18 cellular contexts compared by ENCODE assay signal in the genomic region with DNA sequence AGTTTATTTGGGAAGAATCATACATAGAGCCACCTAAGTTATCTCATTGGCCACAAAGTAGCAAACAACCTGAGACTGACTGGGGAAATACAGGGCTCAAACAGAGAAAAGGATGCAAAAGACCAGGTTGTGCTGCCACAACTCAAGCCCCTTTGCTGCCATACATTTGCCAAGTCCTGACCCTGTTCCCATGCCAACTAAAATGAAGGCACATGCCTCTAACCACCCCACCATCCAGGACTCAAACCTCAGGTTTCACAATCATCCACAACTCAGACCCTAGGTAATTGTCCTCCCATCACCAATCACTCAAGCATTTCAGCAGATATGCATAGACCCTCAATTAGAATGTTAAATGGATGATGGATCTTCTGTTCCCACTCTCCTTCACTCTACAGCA. TPM values are rescaled to one million over a fixed set of nuclear protein-coding genes. Genes with fewer than 3 reads are reported as not detected.
A peak's percentile ranks its signal among the peaks of the same experiment; 100 is the strongest.
DNase-seq lines count a peak whose midpoint lies in the region; ATAC-seq, FAIRE-seq and TF ChIP-seq lines count a peak whose summit lies in the region.
"Had no signal": no experiment of that assay in that cellular context is flagged by ENCODE, and none has a peak within 500 bp of the region (broad histone marks: within the 10 kb centered on the region; RNA-seq: fewer than 3 reads in every experiment).

No MANE protein-coding gene starts in this region.

- H3K4me1 ChIP-seq in Karpas-422 (ENCODE audit: low read length) (peaks cover 62% of the 10 kb centered on the region), GM12878 (ENCODE audit: control insufficient read depth, insufficient read depth, low read length) (peaks cover 18% of the 10 kb centered on the region), sigmoid colon (no peaks in the 10 kb centered on the region)
- H3K4me1 ChIP-seq: SJCRH30 had no signal

- no peak for TF ChIP-seq RAD21 in GM12878 (IDR thresholded peaks at IDR 0.05; ENCODE audit: insufficient read depth, low read depth, low read length)

- no peak for FAIRE-seq in GM12878 (lab: Jason Lieb, UNC)
- FAIRE-seq: G401.6 had no signal

- CTCF ChIA-PET in GM12878 (lab: Yijun Ruan, JAX) = interaction anchor here (0.7 to 7.7 kb wide), 4 partner anchors 8 to 165 kb away, joined by 3 to 190 read pairs (median 3); no protein-coding TSS in a partner anchor

- no peak for TF ChIP-seq CTCF in GM06990 (IDR thresholded peaks at IDR 0.05; ENCODE audit: insufficient read depth, low read length, poor library complexity, severe bottlenecking)
- no peak for TF ChIP-seq CTCF in GM12878 (IDR thresholded peaks at IDR 0.05 in 2 of 3, conservative IDR thresholded peaks at IDR 0.05 in 1 of 3; ENCODE audit: control insufficient read depth in 2 of 3, extremely low read depth in 1 of 3, insufficient read depth in 1 of 3, low read depth in 3 of 3, low read length in 3 of 3)
- TF ChIP-seq CTCF in sigmoid colon (IDR thresholded peaks at IDR 0.05) = no peak

- no peaks in the 10 kb centered on the region for H3K9me2 ChIP-seq in Karpas-422 (replicated peaks; ENCODE audit: insufficient read depth, low read length)

- peaks cover 31 to 38% of the 10 kb centered on the region in 2 donors for H3K4me1 Mint-ChIP-seq in stimulated activated naive B cell treated with anti-CD40 and anti-IgM and Interleukin-4, amounts not matched to agents 10 μg/mL and 1 μg/mL and 100 μg/mL, for 72 hours

- no TSS peak for BruUV-seq in GM12878 (replicated peaks; lab: Mats Ljungman, UMichigan)

- H3K9me3 Mint-ChIP-seq in stimulated activated naive B cell treated with anti-CD40 and anti-IgM and Interleukin-4, amounts not matched to agents 10 μg/mL and 1 μg/mL and 100 μg/mL, for 72 hours = no peaks in the 10 kb centered on the region

- H3K27me3 ChIP-seq in GM06990 (replicated peaks; ENCODE audit: control insufficient read depth, insufficient read depth, low read length) = no peaks in the 10 kb centered on the region
- H3K27me3 ChIP-seq in Karpas-422 (ENCODE audit: low read length) = no peaks in the 10 kb centered on the region
- H3K27me3 ChIP-seq in GM12878 (replicated peaks in 1 of 2; ENCODE audit: control insufficient read depth in 2 of 2, insufficient read depth in 2 of 2, low read length in 1 of 2) = no peaks in the 10 kb centered on the region
- H3K27me3 ChIP-seq in sigmoid colon = no peaks in the 10 kb centered on the region
- H3K27me3 ChIP-seq: SJCRH30 had no signal

- in situ Hi-C loops in GM12878 (cut with MboI) = loop anchor here (10.0 kb wide), 1 partner anchor 611 kb away; no protein-coding TSS in a partner anchor

- H3K36me3 ChIP-seq in GM06990 (ENCODE audit: control insufficient read depth, insufficient read depth, low read length) (no peaks in the 10 kb centered on the region), Karpas-422 (ENCODE audit: insufficient read depth, low read length) (peaks cover 20% of the 10 kb centered on the region), GM12878 (ENCODE audit: control insufficient read depth in 2 of 2, insufficient read depth in 2 of 2, low read length in 1 of 2) (no peaks in the 10 kb centered on the region), sigmoid colon (no peaks in the 10 kb centered on the region)
- H3K36me3 ChIP-seq: SJCRH30 had no signal

- H3K4me2 ChIP-seq in Karpas-422 (ENCODE audit: low read depth, low read length, poor library complexity, severe bottlenecking) (peak overlapping the region; percentile 67), GM12878 (ENCODE audit: control insufficient read depth, insufficient read depth) (no peak overlapping the region)

- peak overlapping the region; percentile 44 to 61 for H3K4me3 Mint-ChIP-seq in stimulated activated naive B cell treated with anti-CD40 and anti-IgM and Interleukin-4, amounts not matched to agents 10 μg/mL and 1 μg/mL and 100 μg/mL, for 72 hours
- H3K4me3 Mint-ChIP-seq: HFFc6 had no signal

- peak overlapping the region; percentile 50 for H3K9ac ChIP-seq in Karpas-422 (ENCODE audit: low read length)
- H3K9ac ChIP-seq in GM12878 (ENCODE audit: control insufficient read depth, insufficient read depth, low read length) = no peak overlapping the region

- peak overlapping the region; percentile 91 for H3K27ac Mint-ChIP-seq in stimulated activated naive B cell treated with anti-CD40 and anti-IgM and Interleukin-4, amounts not matched to agents 10 μg/mL and 1 μg/mL and 100 μg/mL, for 72 hours
- H3K27ac Mint-ChIP-seq: HFFc6 had no signal

- H3K36me3 Mint-ChIP-seq in stimulated activated naive B cell treated with anti-CD40 and anti-IgM and Interleukin-4, amounts not matched to agents 10 μg/mL and 1 μg/mL and 100 μg/mL, for 72 hours = peaks cover 24 to 36% of the 10 kb centered on the region in 2 donors

- ATAC-seq in GM12878 = peak; percentile 17
- no peak for ATAC-seq in stimulated activated naive B cell treated with anti-CD40 and anti-IgM and Interleukin-4, amounts not matched to agents 10 μg/mL and 1 μg/mL and 100 μg/mL, for 72 hours (replicated peaks)

- RAD21 ChIA-PET in GM12878 (lab: Charles Lee; ENCODE audit: unreplicated experiment) = interaction anchor here (0.8 to 7.4 kb wide), 3 partner anchors 36 to 89 kb away, joined by 3 to 195 read pairs (median 53); a partner anchor contains a TSS

- TF ChIP-seq EP300 in GM12878 (IDR thresholded peaks at IDR 0.05; ENCODE audit: borderline replicate concordance in 1 of 2, control insufficient read depth in 1 of 2, low read depth in 2 of 2, low read length in 2 of 2) = no peak
- no peak for TF ChIP-seq EP300 in sigmoid colon (IDR thresholded peaks at IDR 0.05)

- TF ChIP-seq POLR2A in GM12878 (IDR thresholded peaks at IDR 0.05; ENCODE audit: low read depth, low read length) = no peak
- TF ChIP-seq POLR2A in sigmoid colon (IDR thresholded peaks at IDR 0.05) = no peak

- H2AFZ ChIP-seq in Karpas-422 (ENCODE audit: low read length) (no peak overlapping the region), GM12878 (ENCODE audit: control insufficient read depth, low read depth, low read length) (no peak overlapping the region; the same call in 1 of the 2 replicates)

- H3K9me3 ChIP-seq in Karpas-422 (ENCODE audit: low read length) = no peaks in the 10 kb centered on the region
- no peaks in the 10 kb centered on the region for H3K9me3 ChIP-seq in GM12878 (replicated peaks; ENCODE audit: control insufficient read depth, insufficient read depth, low read length)
- H3K9me3 ChIP-seq in sigmoid colon = no peaks in the 10 kb centered on the region
- H3K9me3 ChIP-seq: SJCRH30 had no signal

- SMC1A ChIA-PET in GM12878 (lab: Charles Lee; ENCODE audit: uncharacterized antibody, unreplicated experiment) = interaction anchor here (7.7 to 9.0 kb wide), 2 partner anchors 73 to 87 kb away, joined by 97 to 298 read pairs; a partner anchor contains a TSS

- H4K20me1 ChIP-seq in Karpas-422 (ENCODE audit: insufficient read depth, low read depth, low read length) = peaks cover 4% of the 10 kb centered on the region; the same call in 1 of the 2 replicates
- H4K20me1 ChIP-seq in GM12878 (ENCODE audit: control insufficient read depth, insufficient read depth) = no peaks in the 10 kb centered on the region

- intact Hi-C loops in GM12878 (cut with micrococcal nuclease; ENCODE audit: unreplicated experiment) = no loop called here
- intact Hi-C loops in sigmoid colon (cut with DNase I) = no loop called here

- peak; percentile 22 for DNase-seq in GM06990 (ENCODE audit: extremely low read depth, insufficient read length)
- DNase-seq in Karpas-422 = no peak
- DNase-seq in GM12878 (ENCODE audit: low read depth, low spot score) = peak; percentile 53
- DNase-seq in stimulated activated naive B cell treated with anti-CD40 and anti-IgM and Interleukin-4, amounts not matched to agents 10 μg/mL and 1 μg/mL and 100 μg/mL, for 72 hours = no peak
- DNase-seq in NCI-H1105 treated with DMSO at 0.1 percent for 48 hours (lab: John Stamatoyannopoulos, UW) = no peak
- DNase-seq in stimulated activated CD4-positive, alpha-beta T cell treated with anti-CD3 and anti-CD28 coated beads, Interleukin-4, amount 100 ng/mL, for 1 hour = no peak
- no peak for DNase-seq in sigmoid colon
- DNase-seq: DMS 273 treated with DMSO at 0.1 percent for 48 hours, DND-41, H7, HFFc6, KBM-7, NCI-H187, NCI-H2107, NCI-H524, SJCRH30 had no signal

- no peak overlapping the region for H3K4me3 ChIP-seq in GM06990 (replicated peaks; ENCODE audit: low read depth, low read length)
- peak overlapping the region; percentile 39; the same call in 1 of the 2 replicates for H3K4me3 ChIP-seq in Karpas-422 (ENCODE audit: low read length)
- no peak overlapping the region for H3K4me3 ChIP-seq in GM12878
- H3K4me3 ChIP-seq in sigmoid colon = no peak overlapping the region
- H3K4me3 ChIP-seq: SJCRH30 had no signal

- POLR2A ChIA-PET in GM12878 (lab: Charles Lee) = interaction anchor here (1.9 to 3.9 kb wide), 3 partner anchors 73 to 84 kb away, joined by 8 to 18 read pairs (median 12); a partner anchor contains a TSS

- H3K79me2 ChIP-seq in Karpas-422 (ENCODE audit: low read length) (peaks cover 35% of the 10 kb centered on the region), GM12878 (ENCODE audit: control insufficient read depth, insufficient read depth, low read length) (peaks cover 38% of the 10 kb centered on the region)

- H3K27ac ChIP-seq in Karpas-422 (ENCODE audit: low read length) (peak overlapping the region; percentile 98), GM12878 (ENCODE audit: control insufficient read depth, insufficient read depth) (peak overlapping the region; percentile 93; the same call in 1 of the 2 replicates), sigmoid colon (no peak overlapping the region)
- H3K27ac ChIP-seq: SJCRH30 had no signal

- H3K27me3 Mint-ChIP-seq in stimulated activated naive B cell treated with anti-CD40 and anti-IgM and Interleukin-4, amounts not matched to agents 10 μg/mL and 1 μg/mL and 100 μg/mL, for 72 hours = no peaks in the 10 kb centered on the region

RNA-seq across cellular contexts. Expression of a gene that starts 1.4 kb away (rescaled TPM):
- total RNA-seq in Karpas-422 (2014; rRNA removed; shearing (Covaris generic); ENCODE audit: low replicate concordance) = 434 and 1,078 TPM in 2 replicates
- total RNA-seq in GM12878 (2013; cell fraction: nucleolus; rRNA removed) = 2,844 and 2,953 TPM in 2 replicates
- total RNA-seq in GM12878 (2014; rRNA removed) (648 and 816 TPM in 2 replicates), GM12878 (2014; rRNA removed; fragmentation: Illumina TruSeq; extraction: Trizol) (704 and 727 TPM in 2 replicates), GM12878 (2021) (464 and 482 TPM in 2 replicates), sigmoid colon (not detected)
- polyA plus RNA-seq in GM12878 (2011; ENCODE audit: low read depth) = 240 TPM
- polyA plus RNA-seq in GM12878 (2011; rRNA removed) (2,106 and 2,789 TPM in 2 replicates), GM12878 (2014; fragmentation: Illumina TruSeq; extraction: Trizol) (1,039 and 1,405 TPM in 2 replicates), GM12878 (2014; fragmentation: Nextera tagmentation; extraction: Ambion mirVana) (1,000 to 10,000 TPM in 1 of 2 experiments, 100 to 1,000 TPM in 1; 730 to 1,013 TPM), GM12878 (2014; rRNA removed) (415 and 598 TPM in 2 replicates), GM12878 (2016; fragmentation: Nextera tagmentation; extraction: Ambion mirVana) (100 to 1,000 TPM; 329 to 364 TPM), sigmoid colon (100 to 1,000 TPM in 1 of 3 donors, 1 to 10 TPM in 1, under 1 TPM in 1; 0.69 to 109 (median 1.8) TPM)
- 525 and 638 TPM in 2 replicates for polyA plus RNA-seq in GM12878 (2011; cell fraction: cytosol; rRNA removed)
- 3,281 and 5,236 TPM in 2 replicates for polyA plus RNA-seq in GM12878 (2011; cell fraction: nucleus; rRNA removed)
- 385 and 600 TPM in 2 replicates for polyA plus RNA-seq in GM12878 (2012)
- 651 and 895 TPM in 2 replicates for polyA minus RNA-seq in GM12878 (2011; rRNA and poly(A)+ RNA removed)
- polyA minus RNA-seq in GM12878 (2011; cell fraction: cytosol; rRNA and poly(A)+ RNA removed) = 259 and 331 TPM in 2 replicates
- polyA minus RNA-seq in GM12878 (2011; cell fraction: nucleus; rRNA and poly(A)+ RNA removed) = 534 and 594 TPM in 2 replicates
- total RNA-seq: A673, H7, HFFc6, SJCRH30 had no signal

RNA-seq across cellular contexts. Expression of a gene that starts 24.8 kb away (rescaled TPM):
- not detected in 2 replicates for total RNA-seq in Karpas-422 (2014; rRNA removed; shearing (Covaris generic); ENCODE audit: low replicate concordance)
- not detected in 2 replicates for total RNA-seq in GM12878 (2013; cell fraction: nucleolus; rRNA removed)
- total RNA-seq in GM12878 (2014; rRNA removed) = not detected in 2 replicates
- not detected in 2 replicates for total RNA-seq in GM12878 (2014; rRNA removed; fragmentation: Illumina TruSeq; extraction: Trizol)
- not detected in 2 replicates for total RNA-seq in GM12878 (2021)
- not detected for polyA plus RNA-seq in GM12878 (2011; ENCODE audit: low read depth)
- polyA plus RNA-seq in GM12878 (2011; rRNA removed) = not detected in 2 replicates
- not detected in 2 replicates for polyA plus RNA-seq in GM12878 (2011; cell fraction: cytosol; rRNA removed)
- polyA plus RNA-seq in GM12878 (2011; cell fraction: nucleus; rRNA removed) = not detected in 2 replicates
- polyA plus RNA-seq in GM12878 (2012) = not detected in 2 replicates
- polyA plus RNA-seq in GM12878 (2014; fragmentation: Illumina TruSeq; extraction: Trizol) = not detected in 2 replicates
- not detected for polyA plus RNA-seq in GM12878 (2014; fragmentation: Nextera tagmentation; extraction: Ambion mirVana)
- polyA plus RNA-seq in GM12878 (2014; rRNA removed) = not detected in 2 replicates
- not detected for polyA plus RNA-seq in GM12878 (2016; fragmentation: Nextera tagmentation; extraction: Ambion mirVana)
- polyA minus RNA-seq in GM12878 (2011; rRNA and poly(A)+ RNA removed) = not detected in 2 replicates
- not detected in 2 replicates for polyA minus RNA-seq in GM12878 (2011; cell fraction: cytosol; rRNA and poly(A)+ RNA removed)
- polyA minus RNA-seq in GM12878 (2011; cell fraction: nucleus; rRNA and poly(A)+ RNA removed) = not detected in 2 replicates
- total RNA-seq in sigmoid colon = not detected
- not detected for polyA plus RNA-seq in sigmoid colon
- total RNA-seq: A673, H7, HFFc6, SJCRH30 had no signal

RNA-seq across cellular contexts. Expression of a gene that starts 38.4 kb away (rescaled TPM):
- total RNA-seq in Karpas-422 (2014; rRNA removed; shearing (Covaris generic); ENCODE audit: low replicate concordance) = 6.3 and 8.2 TPM in 2 replicates
- total RNA-seq in GM12878 (2013; cell fraction: nucleolus; rRNA removed) = not detected in 2 replicates
- total RNA-seq in GM12878 (2014; rRNA removed) = not detected in 2 replicates
- total RNA-seq in GM12878 (2014; rRNA removed; fragmentation: Illumina TruSeq; extraction: Trizol) = not detected in 2 replicates
- not detected in 2 replicates for total RNA-seq in GM12878 (2021)
- not detected for polyA plus RNA-seq in GM12878 (2011; ENCODE audit: low read depth)
- not detected in 2 replicates for polyA plus RNA-seq in GM12878 (2011; rRNA removed)
- not detected in 2 replicates for polyA plus RNA-seq in GM12878 (2011; cell fraction: cytosol; rRNA removed)
- not detected in 2 replicates for polyA plus RNA-seq in GM12878 (2011; cell fraction: nucleus; rRNA removed)
- not detected in 2 replicates for polyA plus RNA-seq in GM12878 (2012)
- not detected in 2 replicates for polyA plus RNA-seq in GM12878 (2014; fragmentation: Illumina TruSeq; extraction: Trizol)
- under 1 TPM in 1 of 2 experiments, not detected in 1; 0.05 TPM for polyA plus RNA-seq in GM12878 (2014; fragmentation: Nextera tagmentation; extraction: Ambion mirVana)
- polyA plus RNA-seq in GM12878 (2014; rRNA removed) = not detected in 2 replicates
- polyA plus RNA-seq in GM12878 (2016; fragmentation: Nextera tagmentation; extraction: Ambion mirVana) = not detected
- polyA minus RNA-seq in GM12878 (2011; rRNA and poly(A)+ RNA removed) = not detected in 2 replicates
- not detected in 2 replicates for polyA minus RNA-seq in GM12878 (2011; cell fraction: cytosol; rRNA and poly(A)+ RNA removed)
- polyA minus RNA-seq in GM12878 (2011; cell fraction: nucleus; rRNA and poly(A)+ RNA removed) = not detected in 2 replicates
- total RNA-seq in sigmoid colon = under 1 TPM in 1 of 4 donors, not detected in 3; 0.41 TPM
- polyA plus RNA-seq in sigmoid colon = 100 to 1,000 TPM; 356 to 427 (median 402) TPM
- total RNA-seq: A673, H7, SJCRH30 had no signal

RNA-seq across cellular contexts. Expression of a gene that starts 58.0 kb away (rescaled TPM):
- total RNA-seq in Karpas-422 (2014; rRNA removed; shearing (Covaris generic); ENCODE audit: low replicate concordance) = 0.65 and 1.3 TPM in 2 replicates
- 8.1 and 12.0 TPM in 2 replicates for total RNA-seq in GM12878 (2013; cell fraction: nucleolus; rRNA removed)
- 0.11 and 0.40 TPM in 2 replicates for total RNA-seq in GM12878 (2014; rRNA removed)
- total RNA-seq in GM12878 (2014; rRNA removed; fragmentation: Illumina TruSeq; extraction: Trizol) = 0.40 and 0.60 TPM in 2 replicates
- total RNA-seq in GM12878 (2021) = 0.77 and 1.0 TPM in 2 replicates
- 0.85 TPM for polyA plus RNA-seq in GM12878 (2011; ENCODE audit: low read depth)
- 1.0 and 1.7 TPM in 2 replicates for polyA plus RNA-seq in GM12878 (2011; rRNA removed)
- polyA plus RNA-seq in GM12878 (2011; cell fraction: cytosol; rRNA removed) = 0.32 and 0.36 TPM in 2 replicates
- polyA plus RNA-seq in GM12878 (2011; cell fraction: nucleus; rRNA removed) = 3.1 and 4.8 TPM in 2 replicates
- 1.1 and 2.1 TPM in 2 replicates for polyA plus RNA-seq in GM12878 (2012)
- 0.81 and 0.89 TPM in 2 replicates for polyA plus RNA-seq in GM12878 (2014; fragmentation: Illumina TruSeq; extraction: Trizol)
- under 1 TPM; 0.13 to 0.18 TPM for polyA plus RNA-seq in GM12878 (2014; fragmentation: Nextera tagmentation; extraction: Ambion mirVana)
- polyA plus RNA-seq in GM12878 (2014; rRNA removed) = 0.38 and 0.72 TPM in 2 replicates
- polyA plus RNA-seq in GM12878 (2016; fragmentation: Nextera tagmentation; extraction: Ambion mirVana) = under 1 TPM in 1 of 2 experiments, not detected in 1; 0.63 TPM
- 0.46 and 0.73 TPM in 2 replicates for polyA minus RNA-seq in GM12878 (2011; rRNA and poly(A)+ RNA removed)
- not detected in 2 replicates for polyA minus RNA-seq in GM12878 (2011; cell fraction: cytosol; rRNA and poly(A)+ RNA removed)
- polyA minus RNA-seq in GM12878 (2011; cell fraction: nucleus; rRNA and poly(A)+ RNA removed) = 0.77 and 2.3 TPM in 2 replicates
- total RNA-seq in sigmoid colon = 1 to 10 TPM in 3 of 4 donors, under 1 TPM in 1; 0.41 to 7.2 (median 3.2) TPM
- polyA plus RNA-seq in sigmoid colon = under 1 TPM in 1 of 3 donors, not detected in 2; 0.25 TPM
- total RNA-seq: A673, H7, HFFc6, SJCRH30 had no signal

Comparison
In these comparisons a context has a peak if more than half of its experiments do, and no peak if none do; other contexts are left out.
1. DNase-seq: peak in GM06990 (single experiment) and GM12878 (single experiment); none in Karpas-422 (single experiment), stimulated activated naive B cell treated with anti-CD40 and anti-IgM and Interleukin-4, amounts not matched to agents 10 μg/mL and 1 μg/mL and 100 μg/mL, for 72 hours (single experiment), NCI-H1105 treated with DMSO at 0.1 percent for 48 hours (single experiment), stimulated activated CD4-positive, alpha-beta T cell treated with anti-CD3 and anti-CD28 coated beads, Interleukin-4, amount 100 ng/mL, for 1 hour (single experiment) and sigmoid colon (single experiment).
2. H3K27ac ChIP-seq: peak in Karpas-422 (single experiment) and GM12878 (single experiment); none in sigmoid colon (0 of 4).
3. RNA of a gene that starts 1.4 kb away (total RNA-seq): 434 to 1,078 TPM in Karpas-422 and 464 to 2,953 TPM in GM12878; not detected in sigmoid colon; every median in the first group is over 100 times any median in the second.